ENCODE assay signal across 2 cellular contexts in the genomic region with DNA sequence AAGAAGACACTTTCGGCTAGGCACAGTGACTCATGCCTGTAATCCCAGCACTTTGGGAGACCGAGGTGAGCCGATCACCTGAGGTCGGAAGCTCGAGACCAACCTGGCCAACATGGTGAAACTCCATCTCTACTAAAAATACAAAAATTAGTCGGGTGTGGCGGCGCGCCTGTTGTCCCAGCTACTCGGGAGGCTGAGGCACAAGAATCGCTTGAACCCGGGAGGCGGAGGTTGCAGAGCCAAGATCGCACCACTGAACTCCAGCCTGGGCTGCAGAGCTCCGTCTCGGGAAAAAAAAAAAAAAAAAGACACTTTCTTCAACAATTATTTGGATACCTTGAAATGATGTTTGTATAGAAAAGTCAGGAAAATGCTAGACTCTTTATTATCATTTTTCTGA.
DNase-seq lines count a peak whose midpoint lies in the region; FAIRE-seq and TF ChIP-seq lines count a peak whose summit lies in the region.
"Not testable (repeated sequence)": the region's sequence is repeated elsewhere in the genome, so short reads cannot be mapped to it uniquely, and the experiment has no call there.

No MANE protein-coding gene starts in this region.

- not testable (repeated sequence) for H3K4ac ChIP-seq in mesenchymal stem cell (ENCODE audit: low read depth in 1 of 2, low read length in 2 of 2)

- not testable (repeated sequence) for H2AFZ ChIP-seq in mesenchymal stem cell (ENCODE audit: low read depth, low read length)

- not testable (repeated sequence) for TF ChIP-seq CTCF in kidney (IDR thresholded peaks at IDR 0.05; ENCODE audit: borderline replicate concordance, extremely low read depth, insufficient read depth)

- not testable (repeated sequence) for H3K79me1 ChIP-seq in mesenchymal stem cell (replicated peaks; ENCODE audit: low read length, poor library complexity, severe bottlenecking)

- not testable (repeated sequence) for H3K36me3 ChIP-seq in kidney (ENCODE audit: control insufficient read depth in 1 of 2, insufficient read depth in 2 of 2, low read length in 2 of 2); mesenchymal stem cell (ENCODE audit: control insufficient read depth in 1 of 2, insufficient read depth in 2 of 2, low read depth in 1 of 2, low read length in 2 of 2)

- H4K91ac ChIP-seq in mesenchymal stem cell (ENCODE audit: low read length) = not testable (repeated sequence)

- not testable (repeated sequence) for H2BK12ac ChIP-seq in mesenchymal stem cell (ENCODE audit: low read length in 2 of 2)

- intact Hi-C loops in kidney (cut with DNase I) = not testable (repeated sequence)

- not testable (repeated sequence) for H3K9ac ChIP-seq in kidney (ENCODE audit: low read length in 2 of 2); mesenchymal stem cell (ENCODE audit: low read length)

- WGBS in mesenchymal stem cell = 100% methylated on average over 12 of the region's 16 CpGs

- H3K14ac ChIP-seq in mesenchymal stem cell (ENCODE audit: low read length in 2 of 2) = not testable (repeated sequence)

- not testable (repeated sequence) for FAIRE-seq in kidney (lab: Jason Lieb, UNC)

- not testable (repeated sequence) for H3K23ac ChIP-seq in mesenchymal stem cell (ENCODE audit: low read length in 2 of 2)

- H2BK120ac ChIP-seq in mesenchymal stem cell (ENCODE audit: low read depth, low read length) = not testable (repeated sequence)

- not testable (repeated sequence) for H2BK5ac ChIP-seq in mesenchymal stem cell (ENCODE audit: low read depth, low read length, poor library complexity, severe bottlenecking)

- not testable (repeated sequence) for H4K8ac ChIP-seq in mesenchymal stem cell (ENCODE audit: low read length)

- not testable (repeated sequence) for H3K4me1 ChIP-seq in kidney (ENCODE audit: control insufficient read depth in 1 of 2, insufficient read depth in 1 of 2, low read depth in 1 of 2, low read length in 2 of 2); mesenchymal stem cell (ENCODE audit: control insufficient read depth, insufficient read depth, low read depth, low read length)

- not testable (repeated sequence) for H3K4me2 ChIP-seq in mesenchymal stem cell (ENCODE audit: low read length, poor library complexity, severe bottlenecking)

- H3K4me3 ChIP-seq in kidney (ENCODE audit: low read length in 2 of 2); mesenchymal stem cell (ENCODE audit: insufficient read depth in 1 of 2, low read depth in 1 of 2, low read length in 2 of 2): not testable (repeated sequence)

- H3K9me3 ChIP-seq in kidney (ENCODE audit: control insufficient read depth in 1 of 2, low read length in 2 of 2); mesenchymal stem cell (ENCODE audit: control insufficient read depth, low read length): not testable (repeated sequence)

- H2BK15ac ChIP-seq in mesenchymal stem cell (ENCODE audit: low read depth, poor library complexity, severe bottlenecking) = peak overlapping the region; percentile 48

- not testable (repeated sequence) for H3K27me3 ChIP-seq in mesenchymal stem cell (ENCODE audit: control insufficient read depth in 1 of 2, insufficient read depth in 1 of 2, low read length in 2 of 2)

- not testable (repeated sequence) for H3K27ac ChIP-seq in kidney (ENCODE audit: low read depth in 2 of 2, low read length in 2 of 2); mesenchymal stem cell (ENCODE audit: low read length, poor library complexity, severe bottlenecking)

- H2AK5ac ChIP-seq in mesenchymal stem cell (ENCODE audit: low read length, severe bottlenecking) = not testable (repeated sequence)

- peak; percentile 28 for DNase-seq in kidney
- not testable (repeated sequence) for DNase-seq in mesenchymal stem cell

- not testable (repeated sequence) for H3K18ac ChIP-seq in mesenchymal stem cell (ENCODE audit: low read depth in 1 of 2, low read length in 2 of 2)
